1 cellular context compared by ENCODE assay signal in genomic region chr17:46976626-46977270, GRCh38.
TF ChIP-seq lines count a peak whose summit lies in the region.

No MANE protein-coding gene starts in this region.

TF ChIP-seq in HCT116, 20 proteins besides CTCF, POLR2A, EP300 and RAD21 (continued from another document):
- TF ChIP-seq REST (IDR thresholded peaks at IDR 0.05; ENCODE audit: low read depth): no peak
- no peak for TF ChIP-seq ELF1 (IDR thresholded peaks at IDR 0.05; ENCODE audit: borderline replicate concordance, low read depth)
- no peak for TF ChIP-seq JUND (IDR thresholded peaks at IDR 0.05)
